In genomic region chr1:91711504-91712247, GRCh38 we compare ENCODE assay signal across 26 cellular contexts.
DNase-seq lines count a peak whose midpoint lies in the region; ATAC-seq and TF ChIP-seq lines count a peak whose summit lies in the region.
"Had no signal": no experiment of that assay in that cellular context is flagged by ENCODE, and none has a peak within 500 bp of the region (broad histone marks: within the 10 kb centered on the region; RNA-seq: fewer than 3 reads in every experiment).

No MANE protein-coding gene starts in this region.

- peak overlapping the region in 10 of 11 experiments; percentile 82 to 94 (median 92); a peak in 20 of 22 replicates for H3K27ac ChIP-seq in BLaER1 treated with 17β-estradiol and CSF1 and Interleukin-3, amounts not matched to agents 10 nM and 100 nM
- peak overlapping the region; percentile 67 to 75 (median 72) for H3K27ac ChIP-seq in gastrocnemius medialis
- H3K27ac ChIP-seq in CD4-positive, alpha-beta T cell (ENCODE audit: low read depth, low read length), result no peak overlapping the region
- H3K27ac ChIP-seq: body of pancreas, PC-9, VCaP had no signal

- no peaks in the 10 kb centered on the region for H4K20me1 ChIP-seq in BLaER1 treated with 17β-estradiol and CSF1 and Interleukin-3, amounts not matched to agents 10 nM and 100 nM

- in situ Hi-C loops in gastrocnemius medialis (cut with MboI; ENCODE audit: low sequenced_read_pairs in 4 of 4), result no loop called here

- H3K4me1 ChIP-seq in BLaER1 treated with 17β-estradiol and CSF1 and Interleukin-3, amounts not matched to agents 10 nM and 100 nM, result peaks cover 52 to 77% (median 67%) of the 10 kb centered on the region in 10 experiments
- H3K4me1 ChIP-seq in gastrocnemius medialis, result peaks cover 9 to 19% of the 10 kb centered on the region in 2 donors
- H3K4me1 ChIP-seq: body of pancreas had no signal

- H3K27me3 Mint-ChIP-seq in activated T-helper 2 cell treated with anti-CD3 and anti-CD28 coated beads, Interferon-gamma antibody, Interleukin-2, Interleukin-4, amounts not matched to agents 10 μg/mL and 5 μg/mL and 100 μg/mL, durations not matched to agents 14 hours and 24 hours and 36 hours (ENCODE audit: low read depth), result no peaks in the 10 kb centered on the region
- peaks cover 2 to 61% (median 42%) of the 10 kb centered on the region in 3 donors for H3K27me3 Mint-ChIP-seq in immature natural killer cell (ENCODE audit: low read depth in 3 of 3)
- H3K27me3 Mint-ChIP-seq in CD4-positive, alpha-beta T cell, result no peaks in the 10 kb centered on the region
- H3K27me3 Mint-ChIP-seq: activated naive CD8-positive, alpha-beta T cell treated with anti-CD3 and anti-CD28 coated beads, Interleukin-2, amount 10 ng/mL, durations not matched to agents 7 days and 5 days; CD4-positive, alpha-beta memory T cell; progenitor cell of endocrine pancreas had no signal

- CTCF ChIA-PET in CD4-positive, alpha-beta T cell (lab: Charles Lee), result no interaction called here

- H3K9ac ChIP-seq in BLaER1 treated with 17β-estradiol and CSF1 and Interleukin-3, amounts not matched to agents 10 nM and 100 nM, result peak overlapping the region in 9 of 11 experiments; percentile 70 to 82 (median 76); a peak in 13 of 22 replicates

- H3K4me1 Mint-ChIP-seq in activated T-helper 2 cell treated with anti-CD3 and anti-CD28 coated beads, Interferon-gamma antibody, Interleukin-2, Interleukin-4, amounts not matched to agents 10 μg/mL and 5 μg/mL and 100 μg/mL, durations not matched to agents 14 hours and 24 hours and 36 hours (ENCODE audit: low read depth), result peaks cover 74% of the 10 kb centered on the region
- peaks cover 98 to 100% of the 10 kb centered on the region in 2 donors for H3K4me1 Mint-ChIP-seq in immature natural killer cell
- H3K4me1 Mint-ChIP-seq in CD4-positive, alpha-beta T cell (ENCODE audit: low read depth), result peaks cover 18% of the 10 kb centered on the region

- H3K9me3 Mint-ChIP-seq in activated T-helper 2 cell treated with anti-CD3 and anti-CD28 coated beads, Interferon-gamma antibody, Interleukin-2, Interleukin-4, amounts not matched to agents 10 μg/mL and 5 μg/mL and 100 μg/mL, durations not matched to agents 14 hours and 24 hours and 36 hours, result no peaks in the 10 kb centered on the region
- H3K9me3 Mint-ChIP-seq in immature natural killer cell, result no peaks in the 10 kb centered on the region
- no peaks in the 10 kb centered on the region for H3K9me3 Mint-ChIP-seq in CD4-positive, alpha-beta T cell
- H3K9me3 Mint-ChIP-seq: activated naive CD8-positive, alpha-beta T cell treated with anti-CD3 and anti-CD28 coated beads, Interleukin-2, amount 10 ng/mL, durations not matched to agents 7 days and 5 days; CD4-positive, alpha-beta memory T cell; H9; neural crest cell had no signal

- peak overlapping the region; percentile 34 for H3K4me3 Mint-ChIP-seq in activated T-helper 2 cell treated with anti-CD3 and anti-CD28 coated beads, Interferon-gamma antibody, Interleukin-2, Interleukin-4, amounts not matched to agents 10 μg/mL and 5 μg/mL and 100 μg/mL, durations not matched to agents 14 hours and 24 hours and 36 hours (ENCODE audit: low read depth)
- peak overlapping the region; percentile 3 to 80 (median 62) for H3K4me3 Mint-ChIP-seq in immature natural killer cell
- H3K4me3 Mint-ChIP-seq in CD4-positive, alpha-beta T cell, result no peak overlapping the region
- H3K4me3 Mint-ChIP-seq: activated naive CD8-positive, alpha-beta T cell treated with anti-CD3 and anti-CD28 coated beads, Interleukin-2, amount 10 ng/mL, durations not matched to agents 7 days and 5 days; H9; neural crest cell had no signal

- TF ChIP-seq POLR2A in gastrocnemius medialis (IDR thresholded peaks at IDR 0.05), result no peak

- no peaks in the 10 kb centered on the region for H3K27me3 ChIP-seq in BLaER1 treated with 17β-estradiol and CSF1 and Interleukin-3, amounts not matched to agents 10 nM and 100 nM
- no peaks in the 10 kb centered on the region for H3K27me3 ChIP-seq in gastrocnemius medialis
- no peaks in the 10 kb centered on the region for H3K27me3 ChIP-seq in CD4-positive, alpha-beta T cell (ENCODE audit: control insufficient read depth, insufficient read depth, low read length)
- H3K27me3 ChIP-seq: body of pancreas, spleen had no signal

- no peak for DNase-seq in activated T-helper 2 cell treated with anti-CD3 and anti-CD28 coated beads, Interferon-gamma antibody, Interleukin-2, Interleukin-4, amounts not matched to agents 10 μg/mL and 5 μg/mL and 100 μg/mL, durations not matched to agents 14 hours and 24 hours and 36 hours (ENCODE audit: low spot score)
- DNase-seq in immature natural killer cell (no peak), gastrocnemius medialis (no peak), foreskin fibroblast (no peak), NCI-H2081 (lab: John Stamatoyannopoulos, UW) (no peak)
- DNase-seq in stimulated activated naive CD4-positive, alpha-beta T cell (lab: John Stamatoyannopoulos, UW), result no peak
- DNase-seq in CD4-positive, alpha-beta T cell, result no peak
- DNase-seq: activated CD8-positive, alpha-beta memory T cell treated with anti-CD3 and anti-CD28 coated beads, Interleukin-2, amount 50 U/mL, for 4 hours; activated effector memory CD4-positive, alpha-beta T cell treated with Interleukin-2 at 50 U/mL for 16 hours; activated naive CD8-positive, alpha-beta T cell treated with anti-CD3 and anti-CD28 coated beads, Interleukin-2, amount 10 ng/mL, durations not matched to agents 7 days and 5 days; body of pancreas; CD4-positive, alpha-beta memory T cell; DMS 273 treated with DMSO at 0.1 percent for 48 hours; glutamatergic neuron; H9; NCI-H1048; NCI-H1930; NCI-H345; PC-9; spleen; stimulated activated CD4-positive, alpha-beta T cell treated with anti-CD3 and anti-CD28 coated beads, Interleukin-4, amount 100 ng/mL, for 4 hours; substantia nigra had no signal

- H3K9me3 ChIP-seq in BLaER1 treated with 17β-estradiol and CSF1 and Interleukin-3, amounts not matched to agents 10 nM and 100 nM (replicated peaks in 1 of 11), result peaks cover 0 to 10% (median 0%) of the 10 kb centered on the region in 11 experiments; a peak in 5 of 22 replicates
- no peaks in the 10 kb centered on the region for H3K9me3 ChIP-seq in gastrocnemius medialis
- no peaks in the 10 kb centered on the region for H3K9me3 ChIP-seq in CD4-positive, alpha-beta T cell (ENCODE audit: control insufficient read depth, low read length)
- H3K9me3 ChIP-seq: body of pancreas, spleen had no signal

- H3K36me3 ChIP-seq in BLaER1 treated with 17β-estradiol and CSF1 and Interleukin-3, amounts not matched to agents 10 nM and 100 nM, result peaks cover 0 to 22% (median 20%) of the 10 kb centered on the region in 11 experiments; a peak in 16 of 22 replicates
- H3K36me3 ChIP-seq in gastrocnemius medialis, result peaks cover 0 to 24% of the 10 kb centered on the region in 2 donors

- ATAC-seq in gastrocnemius medialis, result no peak
- ATAC-seq in CD4-positive, alpha-beta T cell (ENCODE audit: poor library complexity), result no peak
- ATAC-seq: body of pancreas had no signal

- peaks cover 90% of the 10 kb centered on the region for H3K36me3 Mint-ChIP-seq in activated T-helper 2 cell treated with anti-CD3 and anti-CD28 coated beads, Interferon-gamma antibody, Interleukin-2, Interleukin-4, amounts not matched to agents 10 μg/mL and 5 μg/mL and 100 μg/mL, durations not matched to agents 14 hours and 24 hours and 36 hours (ENCODE audit: low read depth)
- H3K36me3 Mint-ChIP-seq in immature natural killer cell, result peaks cover 53 to 94% (median 83%) of the 10 kb centered on the region in 3 donors
- H3K36me3 Mint-ChIP-seq in CD4-positive, alpha-beta T cell (ENCODE audit: low read depth), result peaks cover 68% of the 10 kb centered on the region

- H3K4me2 ChIP-seq in BLaER1 treated with 17β-estradiol and CSF1 and Interleukin-3, amounts not matched to agents 10 nM and 100 nM, result peak overlapping the region; percentile 65 to 88 (median 82)
- H3K4me2 ChIP-seq: PC-9 had no signal

- TF ChIP-seq CTCF in gastrocnemius medialis (IDR thresholded peaks at IDR 0.05 in 4 of 5, conservative IDR thresholded peaks at IDR 0.05 in 1 of 5) (no peak), foreskin fibroblast (IDR thresholded peaks at IDR 0.05; ENCODE audit: low read depth, low read length) (no peak)
- no peak for TF ChIP-seq CTCF in CD4-positive, alpha-beta T cell (IDR thresholded peaks at IDR 0.05)

- intact Hi-C loops in activated T-helper 2 cell treated with anti-CD3 and anti-CD28 coated beads, Interferon-gamma antibody, Interleukin-2, Interleukin-4, amounts not matched to agents 10 μg/mL and 5 μg/mL and 100 μg/mL, durations not matched to agents 14 hours and 24 hours and 36 hours (cut with micrococcal nuclease), result loop anchor here (5.0 kb wide), 1 partner anchor 109 kb away; no protein-coding TSS in a partner anchor
- intact Hi-C loops in gastrocnemius medialis (cut with DNase I; ENCODE audit: low total_unique reads), result no loop called here
- intact Hi-C loops in CD4-positive, alpha-beta T cell (cut with DNase I, micrococcal nuclease), result no loop called here

- POLR2A ChIA-PET in CD4-positive, alpha-beta T cell (lab: Charles Lee), result no interaction called here

- peak overlapping the region in 2 of 10 experiments; percentile 16; a peak in 4 of 20 replicates for H3K4me3 ChIP-seq in BLaER1 treated with 17β-estradiol and CSF1 and Interleukin-3, amounts not matched to agents 10 nM and 100 nM
- H3K4me3 ChIP-seq in gastrocnemius medialis, result peak overlapping the region in 1 of 4 donors; percentile 19
- no peak overlapping the region for H3K4me3 ChIP-seq in foreskin fibroblast (ENCODE audit: low read depth in 1 of 2, low read length in 2 of 2)
- H3K4me3 ChIP-seq: body of pancreas, PC-9, spleen had no signal

- H3K27ac Mint-ChIP-seq in activated T-helper 2 cell treated with anti-CD3 and anti-CD28 coated beads, Interferon-gamma antibody, Interleukin-2, Interleukin-4, amounts not matched to agents 10 μg/mL and 5 μg/mL and 100 μg/mL, durations not matched to agents 14 hours and 24 hours and 36 hours, result peak overlapping the region; percentile 33
- H3K27ac Mint-ChIP-seq in immature natural killer cell, result peak overlapping the region; percentile 92 to 99 (median 94)
- no peak overlapping the region for H3K27ac Mint-ChIP-seq in CD4-positive, alpha-beta T cell
- H3K27ac Mint-ChIP-seq: activated naive CD8-positive, alpha-beta T cell treated with anti-CD3 and anti-CD28 coated beads, Interleukin-2, amount 10 ng/mL, durations not matched to agents 7 days and 5 days; H9; progenitor cell of endocrine pancreas had no signal
